ENCODE assay signal across 1 cellular context in the genomic region with DNA sequence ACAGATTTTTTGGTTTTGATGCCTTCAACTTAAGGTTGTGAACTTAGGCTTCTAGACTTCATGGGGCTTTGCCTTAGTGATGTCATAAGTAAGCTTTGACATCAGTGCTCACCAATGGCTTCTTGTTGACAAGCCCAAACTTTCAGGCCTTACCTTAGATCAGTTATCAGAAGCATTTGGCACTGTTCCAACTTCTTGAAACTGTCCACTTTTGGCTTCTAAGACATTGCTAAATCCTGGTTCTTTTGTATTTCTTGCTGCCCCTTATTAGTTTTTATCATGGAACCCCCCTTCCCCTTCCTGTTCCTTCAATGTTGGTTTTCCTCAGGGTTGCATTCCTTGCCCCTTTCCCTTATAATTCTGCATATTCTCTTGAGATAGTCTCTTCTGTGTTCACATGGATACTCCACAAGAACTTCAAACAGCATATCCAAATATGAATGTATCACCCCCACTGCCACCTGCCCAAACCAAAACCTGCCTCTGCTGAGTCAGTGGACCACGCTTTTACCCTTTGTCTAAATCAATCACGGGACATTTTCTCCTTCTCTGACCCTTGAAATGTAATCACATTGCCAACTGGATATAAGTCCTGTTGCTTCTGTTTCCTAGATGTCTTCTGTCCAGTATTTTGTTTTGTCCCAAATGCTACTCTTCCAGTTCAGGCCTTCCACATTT.
TF ChIP-seq lines count a peak whose summit lies in the region.

No MANE protein-coding gene starts in this region.

TF ChIP-seq in SK-N-SH treated with all-trans-retinoic acid at 6 μM for 48 hours, 23 proteins besides CTCF, POLR2A, EP300 and RAD21 (continued from another document):
- TF ChIP-seq ZNF70 (CRISPR knock-in tag; IDR thresholded peaks at IDR 0.05) (no peak), BACH2 (CRISPR knock-in tag; IDR thresholded peaks at IDR 0.05; ENCODE audit: borderline replicate concordance) (no peak), ZNF8 (CRISPR knock-in tag; IDR thresholded peaks at IDR 0.05) (no peak), RARB (CRISPR knock-in tag; IDR thresholded peaks at IDR 0.05) (no peak), ZFP3 (CRISPR knock-in tag; IDR thresholded peaks at IDR 0.05) (no peak)
TF ChIP-seq in SK-N-SH treated with all-trans-retinoic acid at 6 μM for 48 hours: peak in this region for 0.
